In the genomic region with DNA sequence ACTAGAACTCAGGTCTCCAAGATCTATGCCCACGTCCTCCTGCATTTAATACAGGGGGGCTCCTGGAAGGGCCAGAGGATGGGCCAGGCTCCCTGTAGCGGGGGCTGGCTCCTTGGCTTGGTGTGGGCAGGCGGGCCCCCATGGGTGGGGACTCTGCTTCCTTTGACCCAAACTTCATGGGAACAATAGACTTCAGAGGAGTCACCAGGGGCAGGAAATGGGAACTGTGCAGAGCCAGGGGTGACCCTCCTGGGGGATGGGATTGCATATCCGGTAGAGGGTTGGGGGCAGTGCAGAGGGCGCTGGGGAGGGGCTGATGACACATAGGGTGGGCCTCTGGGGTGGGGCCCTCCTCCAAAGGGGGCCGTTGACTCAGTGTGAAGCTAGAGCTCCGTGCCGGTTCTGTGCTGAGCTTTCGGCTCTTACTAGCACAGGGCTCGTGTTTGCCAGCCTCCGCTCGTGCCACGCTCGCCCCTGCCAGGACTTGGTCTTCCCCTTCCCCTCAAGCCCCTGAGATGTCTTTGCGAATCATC, we compare ENCODE assay signal across 13 cellular contexts. TPM values are rescaled to one million over a fixed set of nuclear protein-coding genes. Genes with fewer than 3 reads are reported as not detected.
A peak's percentile ranks its signal among the peaks of the same experiment; 100 is the strongest.
DNase-seq lines count a peak whose midpoint lies in the region; ATAC-seq and TF ChIP-seq lines count a peak whose summit lies in the region.
"Had no signal": no experiment of that assay in that cellular context is flagged by ENCODE, and none has a peak within 500 bp of the region (broad histone marks: within the 10 kb centered on the region; RNA-seq: fewer than 3 reads in every experiment).

No MANE protein-coding gene starts in this region.

- H3K27me3 ChIP-seq in HUES6 (ENCODE audit: control insufficient read depth, insufficient read depth, low read length) (no peaks in the 10 kb centered on the region), gastrocnemius medialis (no peaks in the 10 kb centered on the region), tibial artery (no peaks in the 10 kb centered on the region)
- H3K27me3 ChIP-seq: BLaER1 had no signal

- peak overlapping the region; percentile 94 for H3K27ac ChIP-seq in HUES6 (ENCODE audit: low read depth, low read length)
- peak overlapping the region; percentile 87 to 98 (median 96) for H3K27ac ChIP-seq in gastrocnemius medialis
- no peak overlapping the region for H3K27ac ChIP-seq in tibial artery
- H3K27ac ChIP-seq: dorsolateral prefrontal cortex had no signal

- peak overlapping the region; percentile 91 for H3K9ac ChIP-seq in HUES6 (ENCODE audit: low read length)
- H3K9ac ChIP-seq: BLaER1 had no signal

- peaks cover 15% of the 10 kb centered on the region for H3K36me3 Mint-ChIP-seq in endothelial cell (ENCODE audit: low read depth, unreplicated experiment)
- peaks cover 5% of the 10 kb centered on the region for H3K36me3 Mint-ChIP-seq in T-helper 17 cell (ENCODE audit: low read depth)

- H3K27me3 Mint-ChIP-seq in endothelial cell (ENCODE audit: unreplicated experiment) (peaks cover 12% of the 10 kb centered on the region), T-helper 17 cell (peaks cover 41% of the 10 kb centered on the region)

- TF ChIP-seq CTCF in endothelial cell (IDR thresholded peaks at IDR 0.05; ENCODE audit: unreplicated experiment), result no peak
- TF ChIP-seq CTCF in gastrocnemius medialis (IDR thresholded peaks at IDR 0.05 in 4 of 5, conservative IDR thresholded peaks at IDR 0.05 in 1 of 5), result no peak
- no peak for TF ChIP-seq CTCF in tibial artery (IDR thresholded peaks at IDR 0.05)

- H3K4me3 ChIP-seq in HUES6 (ENCODE audit: low read depth, low read length) (peak overlapping the region; percentile 51), gastrocnemius medialis (peak overlapping the region; percentile 24 to 58 (median 42)), tibial artery (no peak overlapping the region)
- H3K4me3 ChIP-seq: BLaER1 had no signal

- H3K9me3 ChIP-seq in HUES6 (ENCODE audit: control insufficient read depth, insufficient read depth, low read depth, low read length) (no peaks in the 10 kb centered on the region), gastrocnemius medialis (no peaks in the 10 kb centered on the region), tibial artery (no peaks in the 10 kb centered on the region), T-helper 17 cell (ENCODE audit: control insufficient read depth, low read length, poor library complexity, severe bottlenecking) (no peaks in the 10 kb centered on the region)
- H3K9me3 ChIP-seq: BLaER1 had no signal

- H3K36me3 ChIP-seq in HUES6 (ENCODE audit: control insufficient read depth, insufficient read depth, low read length) (peaks cover 19% of the 10 kb centered on the region), gastrocnemius medialis (no peaks in the 10 kb centered on the region), tibial artery (no peaks in the 10 kb centered on the region)

- ATAC-seq in gastrocnemius medialis (peak in 1 of 2 donors; percentile 3), T-helper 17 cell (no peak), GM21825 (IDR thresholded peaks at IDR 0.05; ENCODE audit: unreplicated experiment) (no peak)

- H3K27ac Mint-ChIP-seq in endothelial cell (ENCODE audit: unreplicated experiment) (peak overlapping the region; percentile 99), T-helper 17 cell (no peak overlapping the region)

- H3K4me1 ChIP-seq in HUES6 (ENCODE audit: control insufficient read depth, insufficient read depth, low read length) (peaks cover 31% of the 10 kb centered on the region), gastrocnemius medialis (peaks cover 39 to 43% of the 10 kb centered on the region in 2 donors), tibial artery (peaks cover 0 to 19% (median 12%) of the 10 kb centered on the region in 4 donors)

- DNase-seq in endothelial cell (ENCODE audit: low spot score), result peak; percentile 42
- DNase-seq in islet precursor cell, result peak; percentile 87
- DNase-seq in gastrocnemius medialis, result peak in 1 of 2 donors; percentile 43
- DNase-seq in tibial artery, result no peak
- DNase-seq in stimulated activated CD4-positive, alpha-beta T cell treated with anti-CD3 and anti-CD28 coated beads, Interleukin-4, amount 100 ng/mL, for 1 hour, result no peak
- no peak for DNase-seq in T-helper 17 cell
- DNase-seq: activated CD4-positive, alpha-beta T cell treated with anti-CD3 and anti-CD28 coated beads for 48 hours; activated naive CD4-positive, alpha-beta T cell; dorsolateral prefrontal cortex; NCI-H526 had no signal

- no peak for TF ChIP-seq POLR2A in gastrocnemius medialis (IDR thresholded peaks at IDR 0.05)

- intact Hi-C loops in gastrocnemius medialis (cut with DNase I; ENCODE audit: low total_unique reads), result loop anchor here (1.0 to 2.0 kb wide), 2 partner anchors 35 to 71 kb away; no protein-coding TSS in a partner anchor
- intact Hi-C loops in tibial artery (cut with DNase I; ENCODE audit: low total_unique reads), result no loop called here

- in situ Hi-C loops in gastrocnemius medialis (cut with MboI; ENCODE audit: low sequenced_read_pairs in 4 of 4), result no loop called here

- no peaks in the 10 kb centered on the region for H3K9me3 Mint-ChIP-seq in endothelial cell (ENCODE audit: unreplicated experiment)

- H3K4me3 Mint-ChIP-seq in endothelial cell (ENCODE audit: unreplicated experiment) (peak overlapping the region; percentile 83), T-helper 17 cell (no peak overlapping the region)

- H3K4me1 Mint-ChIP-seq in endothelial cell (ENCODE audit: unreplicated experiment), result peaks cover 45% of the 10 kb centered on the region
- H3K4me1 Mint-ChIP-seq in T-helper 17 cell, result peaks cover 7% of the 10 kb centered on the region

RNA-seq across cellular contexts. Expression of a gene that starts 4.6 kb away (rescaled TPM):
- total RNA-seq in endothelial cell (ENCODE audit: unreplicated experiment) (120 TPM), gastrocnemius medialis (100 to 1,000 TPM in 2 of 4 donors, 10 to 100 TPM in 2; 91.1 to 201 (median 122) TPM), T-helper 17 cell (not detected)

Comparison
In these comparisons a context has a peak if more than half of its experiments do, and no peak if none do; other contexts are left out.
1. H3K27ac ChIP-seq: peak in HUES6 (single experiment) and gastrocnemius medialis (4 of 4); none in tibial artery (0 of 2).
2. H3K4me3 ChIP-seq: peak in HUES6 (single experiment) and gastrocnemius medialis (4 of 4); none in tibial artery (0 of 2).
3. DNase-seq: peak in endothelial cell (single experiment) and islet precursor cell (single experiment); none in tibial artery (0 of 2), stimulated activated CD4-positive, alpha-beta T cell treated with anti-CD3 and anti-CD28 coated beads, Interleukin-4, amount 100 ng/mL, for 1 hour (single experiment) and T-helper 17 cell (0 of 3).
4. RNA of a gene that starts 4.6 kb away (total RNA-seq): 91.1 to 201 TPM in gastrocnemius medialis and 120 TPM in endothelial cell (single experiment); not detected in T-helper 17 cell; every median in the first group is over 10 times any median in the second.